Comparison of ENCODE assay signal across 14 cellular contexts in genomic region chr4:113961322-113961698, GRCh38.
DNase-seq lines count a peak whose midpoint lies in the region; ATAC-seq and TF ChIP-seq lines count a peak whose summit lies in the region.
"Had no signal": no experiment of that assay in that cellular context is flagged by ENCODE, and none has a peak within 500 bp of the region (broad histone marks: within the 10 kb centered on the region; RNA-seq: fewer than 3 reads in every experiment).

No MANE protein-coding gene starts in this region.

- TF ChIP-seq CTCF in foreskin fibroblast (IDR thresholded peaks at IDR 0.05; ENCODE audit: low read depth, low read length) (no peak), tibial artery (IDR thresholded peaks at IDR 0.05) (no peak)

- intact Hi-C loops in tibial artery (cut with DNase I; ENCODE audit: low total_unique reads) (no loop called here), posterior cingulate gyrus (cut with DNase I) (no loop called here)

- no peaks in the 10 kb centered on the region for H3K36me3 ChIP-seq in tibial artery
- H3K36me3 ChIP-seq: cardiac muscle cell had no signal

- ATAC-seq in GM21576 (IDR thresholded peaks at IDR 0.05; ENCODE audit: unreplicated experiment): no peak
- ATAC-seq: activated T-cell treated with anti-CD3 and anti-CD28 coated beads, Interleukin-2, amount 50 U/mL, for 4 hours had no signal

- peaks cover 0 to 80% (median 21%) of the 10 kb centered on the region in 4 donors for H3K4me1 ChIP-seq in tibial artery

- H3K27ac ChIP-seq in tibial artery: peak overlapping the region; percentile 49 to 69
- H3K27ac ChIP-seq: cardiac muscle cell had no signal

- H3K9me3 ChIP-seq in tibial artery: no peaks in the 10 kb centered on the region

- no peak overlapping the region for H3K4me3 ChIP-seq in foreskin fibroblast (ENCODE audit: low read depth in 1 of 2, low read length in 2 of 2)
- H3K4me3 ChIP-seq in tibial artery: no peak overlapping the region
- H3K4me3 ChIP-seq: cardiac muscle cell had no signal

- DNase-seq in NCI-H2196 (lab: John Stamatoyannopoulos, UW; ENCODE audit: unreplicated experiment) (peak; percentile 23), NCI-H2196 treated with DMSO at 0.1 percent for 48 hours (lab: John Stamatoyannopoulos, UW; ENCODE audit: unreplicated experiment) (no peak), amniotic epithelial cell (ENCODE audit: low read depth) (peak; percentile 68), foreskin fibroblast (peak; percentile 57 to 77), tibial artery (no peak), NOMO-1 treated with DMSO at 0.1 percent for 48 hours (lab: John Stamatoyannopoulos, UW; ENCODE audit: unreplicated experiment) (no peak), posterior cingulate gyrus (no peak)
- DNase-seq: activated CD4-positive, CD25-positive, alpha-beta regulatory T cell; activated T-cell treated with anti-CD3 and anti-CD28 coated beads, Interleukin-2, amount 50 U/mL, for 4 hours; NCI-H1436 treated with DMSO at 0.1 percent for 48 hours; Right ventricle myocardium superior; stimulated activated naive CD4-positive, alpha-beta T cell had no signal

- H3K27me3 ChIP-seq in tibial artery: no peaks in the 10 kb centered on the region

Comparison
In these comparisons a context has a peak if more than half of its experiments do, and no peak if none do; other contexts are left out.
1. DNase-seq: peak in NCI-H2196 (single experiment), amniotic epithelial cell (single experiment) and foreskin fibroblast (2 of 2); none in NCI-H2196 treated with DMSO at 0.1 percent for 48 hours (single experiment), tibial artery (0 of 2), NOMO-1 treated with DMSO at 0.1 percent for 48 hours (single experiment) and posterior cingulate gyrus (0 of 10).